ENCODE assay signal across 12 cellular contexts in genomic region chr19:12289790-12290065, GRCh38. TPM values are rescaled to one million over a fixed set of nuclear protein-coding genes. Genes with fewer than 3 reads are reported as not detected.
A peak's percentile ranks its signal among the peaks of the same experiment; 100 is the strongest.
DNase-seq lines count a peak whose midpoint lies in the region; ATAC-seq and TF ChIP-seq lines count a peak whose summit lies in the region.
"Had no signal": no experiment of that assay in that cellular context is flagged by ENCODE, and none has a peak within 500 bp of the region (broad histone marks: within the 10 kb centered on the region; RNA-seq: fewer than 3 reads in every experiment).

No MANE protein-coding gene starts in this region.

- no peak for TF ChIP-seq POLR2A in GM18505 (IDR thresholded peaks at IDR 0.05; ENCODE audit: borderline replicate concordance, extremely low read depth, insufficient read depth, insufficient read length)

- no peaks in the 10 kb centered on the region for H3K9me3 Mint-ChIP-seq in CD4-positive, alpha-beta T cell
- H3K9me3 Mint-ChIP-seq in HFFc6 = peaks cover 22% of the 10 kb centered on the region
- H3K9me3 Mint-ChIP-seq in central memory CD8-positive, alpha-beta T cell = no peaks in the 10 kb centered on the region
- no peaks in the 10 kb centered on the region for H3K9me3 Mint-ChIP-seq in osteocyte (ENCODE audit: unreplicated experiment)

- peak in 1 of 10 experiments; percentile 13 for DNase-seq in CD4-positive, alpha-beta T cell
- no peak for DNase-seq in HFFc6
- no peak for DNase-seq in central memory CD8-positive, alpha-beta T cell (ENCODE audit: low spot score in 2 of 2)
- DNase-seq in osteocyte (ENCODE audit: extremely low spot score, unreplicated experiment) = peak; percentile 49
- DNase-seq in coronary artery (ENCODE audit: low spot score) = no peak
- DNase-seq: MV-4-11; NK-92 treated with Interleukin-12 subunit alpha and Interleukin-12 subunit beta, amount 100 ng/mL, for 24 hours; SHP77 had no signal

- no peak for ATAC-seq in CD4-positive, alpha-beta T cell (ENCODE audit: poor library complexity)
- ATAC-seq in central memory CD8-positive, alpha-beta T cell (replicated peaks; ENCODE audit: extremely low read depth, poor library complexity, severe bottlenecking) = no peak
- ATAC-seq in GM18505 (IDR thresholded peaks at IDR 0.05; ENCODE audit: unreplicated experiment) (no peak), HG03571 (IDR thresholded peaks at IDR 0.05; ENCODE audit: unreplicated experiment) (no peak)

- peak overlapping the region; percentile 79 for H3K4me3 Mint-ChIP-seq in CD4-positive, alpha-beta T cell
- H3K4me3 Mint-ChIP-seq in HFFc6 (no peak overlapping the region), osteocyte (ENCODE audit: unreplicated experiment) (no peak overlapping the region)
- H3K4me3 Mint-ChIP-seq in central memory CD8-positive, alpha-beta T cell = peak overlapping the region; percentile 55

- peaks cover 60% of the 10 kb centered on the region for H3K4me1 Mint-ChIP-seq in CD4-positive, alpha-beta T cell (ENCODE audit: low read depth)
- H3K4me1 Mint-ChIP-seq in HFFc6 (ENCODE audit: low read depth) = peaks cover 21% of the 10 kb centered on the region
- peaks cover 47% of the 10 kb centered on the region for H3K4me1 Mint-ChIP-seq in central memory CD8-positive, alpha-beta T cell
- H3K4me1 Mint-ChIP-seq in osteocyte (ENCODE audit: unreplicated experiment) = peaks cover 31% of the 10 kb centered on the region

- peaks cover 54% of the 10 kb centered on the region for H3K36me3 Mint-ChIP-seq in CD4-positive, alpha-beta T cell (ENCODE audit: low read depth)
- peaks cover 38% of the 10 kb centered on the region for H3K36me3 Mint-ChIP-seq in HFFc6 (ENCODE audit: low read depth)
- H3K36me3 Mint-ChIP-seq in central memory CD8-positive, alpha-beta T cell (ENCODE audit: insufficient read depth) = peaks cover 20% of the 10 kb centered on the region
- peaks cover 11% of the 10 kb centered on the region for H3K36me3 Mint-ChIP-seq in osteocyte (ENCODE audit: unreplicated experiment)

- H3K27me3 Mint-ChIP-seq in CD4-positive, alpha-beta T cell = no peaks in the 10 kb centered on the region
- H3K27me3 Mint-ChIP-seq in HFFc6 (ENCODE audit: insufficient read depth) (peaks cover 2% of the 10 kb centered on the region), osteocyte (ENCODE audit: unreplicated experiment) (no peaks in the 10 kb centered on the region)
- H3K27me3 Mint-ChIP-seq in central memory CD8-positive, alpha-beta T cell = no peaks in the 10 kb centered on the region
- H3K27me3 Mint-ChIP-seq: progenitor cell of endocrine pancreas had no signal

- no peaks in the 10 kb centered on the region for H3K9me3 ChIP-seq in CD4-positive, alpha-beta T cell (ENCODE audit: control insufficient read depth, low read length)

- no peak overlapping the region for H3K4me3 ChIP-seq in coronary artery

- CTCF ChIA-PET in CD4-positive, alpha-beta T cell (lab: Charles Lee) = interaction anchor here (0.6 kb wide), 1 partner anchor 169 kb away, joined by 3 read pairs; no protein-coding TSS in a partner anchor

- POLR2A ChIA-PET in CD4-positive, alpha-beta T cell (lab: Charles Lee) = interaction anchor here (0.6 to 5.4 kb wide), 8 partner anchors 10 to 452 kb away, joined by 3 to 59 read pairs (median 4); partner anchors contain the start of genes ZNF136 and ZNF563

- TF ChIP-seq CTCF in CD4-positive, alpha-beta T cell (IDR thresholded peaks at IDR 0.05) = no peak
- TF ChIP-seq CTCF in HFFc6 (IDR thresholded peaks at IDR 0.05) (no peak), osteocyte (IDR thresholded peaks at IDR 0.05) (no peak), coronary artery (IDR thresholded peaks at IDR 0.05) (no peak)

- H3K27ac ChIP-seq in CD4-positive, alpha-beta T cell (ENCODE audit: low read depth, low read length) = peak overlapping the region; percentile 84
- peak overlapping the region in 1 of 2 donors; percentile 56 for H3K27ac ChIP-seq in coronary artery
- H3K27ac ChIP-seq: C4-2B had no signal

- intact Hi-C loops in CD4-positive, alpha-beta T cell (cut with DNase I, micrococcal nuclease) = loop anchor here (1.0 to 10.0 kb wide), 4 partner anchors 43 to 153 kb away; partner anchors contain the start of gene ZNF443 (in 1 of the 2)

- H3K27ac Mint-ChIP-seq in CD4-positive, alpha-beta T cell = peak overlapping the region; percentile 99
- H3K27ac Mint-ChIP-seq in HFFc6 = peak overlapping the region; percentile 50; the same call in 1 of the 2 replicates
- peak overlapping the region; percentile 88 for H3K27ac Mint-ChIP-seq in central memory CD8-positive, alpha-beta T cell (ENCODE audit: low read depth)
- H3K27ac Mint-ChIP-seq in osteocyte (ENCODE audit: unreplicated experiment) = peak overlapping the region; percentile 86
- H3K27ac Mint-ChIP-seq: progenitor cell of endocrine pancreas had no signal

- no peaks in the 10 kb centered on the region for H3K27me3 ChIP-seq in CD4-positive, alpha-beta T cell (ENCODE audit: control insufficient read depth, insufficient read depth, low read length)

RNA-seq across cellular contexts. Expression of gene ZNF44, which starts 5.0 kb away (rescaled TPM):
- total RNA-seq in CD4-positive, alpha-beta T cell = 10 to 100 TPM; 30.4 to 31.4 TPM
- total RNA-seq in HFFc6 (2021; fragmentation: NEBNext Ultra II Directional; extraction: Animal tissue kit (Norgen Biotek cat#: 25700)) = 1 to 10 TPM; 6.6 to 7.6 (median 7.3) TPM
- total RNA-seq in osteocyte = 7.0 and 7.8 TPM in 2 replicates

RNA-seq across cellular contexts. Expression of gene ZNF563, which starts 43.7 kb away (rescaled TPM):
- 1 to 10 TPM; 4.5 to 5.1 TPM for total RNA-seq in CD4-positive, alpha-beta T cell
- total RNA-seq in HFFc6 (2021; fragmentation: NEBNext Ultra II Directional; extraction: Animal tissue kit (Norgen Biotek cat#: 25700)) = 1 to 10 TPM; 1.5 to 2.1 (median 1.8) TPM
- 1.4 and 2.3 TPM in 2 replicates for total RNA-seq in osteocyte

Comparison
In these comparisons a context has a peak if more than half of its experiments do, and no peak if none do; other contexts are left out.
1. H3K4me3 Mint-ChIP-seq: peak in CD4-positive, alpha-beta T cell (single experiment) and central memory CD8-positive, alpha-beta T cell (single experiment); none in HFFc6 (single experiment) and osteocyte (single experiment).
2. Peak in every context shown above with its lines, with median percentiles within 50 percentile points of each other: H3K27ac Mint-ChIP-seq.